In the genomic region with DNA sequence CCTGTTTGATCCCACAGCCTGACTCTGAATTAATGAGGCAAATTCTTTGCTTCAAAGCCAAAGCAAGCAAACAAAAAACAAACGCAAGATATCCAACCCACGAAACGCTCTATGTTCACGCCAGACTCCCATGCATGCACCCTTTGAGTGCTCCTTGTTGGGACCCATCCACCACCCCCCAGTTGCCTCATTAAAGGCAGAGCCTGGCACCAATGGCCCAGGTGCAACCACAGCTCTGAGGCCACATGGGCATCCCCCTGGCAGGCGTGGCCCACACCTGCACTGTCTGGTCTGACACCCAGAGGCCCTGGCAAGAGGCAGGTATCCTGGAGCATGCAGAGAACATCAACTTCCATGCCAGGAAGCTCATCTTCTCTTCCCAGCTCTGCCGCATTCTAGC, we compare ENCODE assay signal across 27 cellular contexts. TPM values are rescaled to one million over a fixed set of nuclear protein-coding genes. Genes with fewer than 3 reads are reported as not detected.
"Had no signal": no experiment of that assay in that cellular context is flagged by ENCODE, and none has a peak within 500 bp of the region (broad histone marks: within the 10 kb centered on the region; RNA-seq: fewer than 3 reads in every experiment).

No MANE protein-coding gene starts in this region.

- H3K9me3 ChIP-seq: colonic mucosa, gastrocnemius medialis had no signal

- DNase-seq: colonic mucosa; cortex of kidney; effector CD8-positive, alpha-beta T cell; effector memory CD8-positive, alpha-beta T cell; endodermal cell; erythroblast; esophagus squamous epithelium; foreskin melanocyte; gastrocnemius medialis; glutamatergic neuron; head of caudate nucleus; heart right ventricle; hippocampal formation; left cardiac atrium; left lung; left ventricle myocardium superior; lower lobe of right lung; mesenchymal stem cell; midbrain had no signal

- H3K27ac ChIP-seq: colonic mucosa, epithelial cell of prostate, esophagus squamous epithelium, gastrocnemius medialis, lower lobe of right lung had no signal

- H3K4me1 ChIP-seq: colonic mucosa, gastrocnemius medialis, lower lobe of right lung had no signal

- H3K36me3 ChIP-seq: colonic mucosa, esophagus squamous epithelium, gastrocnemius medialis, heart right ventricle, left lung, lower lobe of right lung had no signal

- H3K27me3 ChIP-seq: colonic mucosa had no signal

- ATAC-seq: effector memory CD8-positive, alpha-beta T cell; esophagus mucosa; gastrocnemius medialis; heart right ventricle; left cardiac atrium; left lung; left ventricle myocardium superior; lower lobe of right lung had no signal

- H3K4me3 ChIP-seq: colonic mucosa, esophagus squamous epithelium, gastrocnemius medialis, heart right ventricle, left lung, lower lobe of right lung had no signal

RNA-seq across cellular contexts. Expression of a gene that starts 1.1 kb away (rescaled TPM):
- total RNA-seq: chondrocyte, colonic mucosa, dermis microvascular lymphatic vessel endothelial cell, endodermal cell, esophagus mucosa, esophagus squamous epithelium, gastrocnemius medialis, glomerular endothelial cell, kidney epithelial cell, lung microvascular endothelial cell had no signal

RNA-seq across cellular contexts. Expression of a gene that starts 58.0 kb away (rescaled TPM):
- total RNA-seq: chondrocyte, dermis microvascular lymphatic vessel endothelial cell, gastrocnemius medialis, glomerular endothelial cell, heart right ventricle, left cardiac atrium, left lung, left ventricle myocardium superior, lower lobe of right lung, mononuclear cell had no signal
- polyA plus RNA-seq: heart right ventricle had no signal
